8 cellular contexts compared by ENCODE assay signal in genomic region chrX:46072372-46072771, GRCh38.
"Had no signal": no experiment of that assay in that cellular context is flagged by ENCODE, and none has a peak within 500 bp of the region (broad histone marks: within the 10 kb centered on the region; RNA-seq: fewer than 3 reads in every experiment).

No MANE protein-coding gene starts in this region.

- FAIRE-seq: G401.6, GM12878, GM12891, GM12892, GM18507, GM19239 had no signal

- ATAC-seq: GM12878 had no signal

- DNase-seq: GDM1, GF-D8 had no signal

- H3K4me3 ChIP-seq: GM12878 had no signal
